Comparison of ENCODE assay signal across 8 cellular contexts in the genomic region with DNA sequence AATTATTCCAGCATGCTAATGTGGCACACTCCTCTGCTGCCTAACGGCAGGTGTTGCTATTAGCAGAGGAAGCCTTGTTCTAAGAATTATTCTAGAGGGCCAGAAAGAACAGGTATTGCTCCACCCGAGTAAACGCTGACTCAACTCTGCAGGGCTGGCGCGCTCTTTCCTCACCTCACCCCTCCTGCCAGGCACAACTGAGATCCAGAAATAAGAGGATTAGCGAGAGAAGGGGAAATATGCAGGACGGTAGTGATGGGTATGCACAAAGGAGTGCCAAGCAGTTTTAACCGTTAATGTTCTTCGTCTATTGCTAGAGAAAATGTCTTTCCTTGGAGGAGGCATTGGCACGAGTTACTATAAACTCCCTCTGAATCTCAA. TPM values are rescaled to one million over a fixed set of nuclear protein-coding genes. Genes with fewer than 3 reads are reported as not detected.
DNase-seq lines count a peak whose midpoint lies in the region; ATAC-seq and TF ChIP-seq lines count a peak whose summit lies in the region.

No MANE protein-coding gene starts in this region.

- peak overlapping the region; percentile 95 for H2AFZ ChIP-seq in mammary epithelial cell (ENCODE audit: low read depth, low read length)

- CTCF ChIA-PET in activated CD4-positive, alpha-beta T cell treated with anti-CD3 and anti-CD28 coated beads for 36 hours (lab: Charles Lee), result no interaction called here
- CTCF ChIA-PET in mammary epithelial cell (lab: Charles Lee; ENCODE audit: low non-redundant PET), result no interaction called here

- in situ Hi-C loops in mammary epithelial cell (cut with MboI; ENCODE audit: low sequenced_read_pairs in 2 of 2), result no loop called here

- 3% methylated on average over 10 of the region's 10 CpGs for WGBS in mammary epithelial cell (ENCODE audit: low coverage, missing lambda C conversion rate)

- H3K36me3 Mint-ChIP-seq in activated CD4-positive, alpha-beta T cell treated with anti-CD3 and anti-CD28 coated beads for 36 hours (ENCODE audit: low read depth), result no peaks in the 10 kb centered on the region

- no peak overlapping the region for H3K27ac ChIP-seq in mammary epithelial cell (ENCODE audit: insufficient read depth, low read depth, low read length)

- H3K4me3 ChIP-seq in mammary epithelial cell (replicated peaks in 1 of 3; ENCODE audit: insufficient read depth in 1 of 3, low read depth in 2 of 3, low read length in 3 of 3) (peak overlapping the region; percentile 50 to 53 (median 53)), mononuclear cell (ENCODE audit: low read length) (peak overlapping the region; percentile 5)

- dilution Hi-C loops in mammary epithelial cell (cut with HindIII; ENCODE audit: low sequenced_read_pairs), result no loop called here

- no peaks in the 10 kb centered on the region for H3K9me3 Mint-ChIP-seq in activated CD4-positive, alpha-beta T cell treated with anti-CD3 and anti-CD28 coated beads for 36 hours (ENCODE audit: low read depth)

- no TSS peak for BruUV-seq in mammary epithelial cell (replicated peaks; lab: Mats Ljungman, UMichigan)

- peaks cover 21% of the 10 kb centered on the region for H3K4me1 Mint-ChIP-seq in activated CD4-positive, alpha-beta T cell treated with anti-CD3 and anti-CD28 coated beads for 36 hours

- H3K4me1 ChIP-seq in mammary epithelial cell (ENCODE audit: insufficient read depth, low read length) (peaks cover 11% of the 10 kb centered on the region), mononuclear cell (ENCODE audit: insufficient read depth, low read length) (peaks cover 14% of the 10 kb centered on the region)

- peak; percentile 52 for ATAC-seq in activated CD4-positive, alpha-beta T cell treated with anti-CD3 and anti-CD28 coated beads for 36 hours
- ATAC-seq in GM18519 (IDR thresholded peaks at IDR 0.05; ENCODE audit: low FRiP score, unreplicated experiment), result no peak

- no peak for TF ChIP-seq CTCF in mammary epithelial cell (conservative IDR thresholded peaks at IDR 0.05 in 1 of 2, IDR thresholded peaks at IDR 0.05 in 1 of 2; ENCODE audit: extremely low read depth in 1 of 2, insufficient read depth in 1 of 2, low read depth in 1 of 2, low read length in 2 of 2)

- no peak overlapping the region for H3K27ac Mint-ChIP-seq in activated CD4-positive, alpha-beta T cell treated with anti-CD3 and anti-CD28 coated beads for 36 hours

- peak overlapping the region; percentile 97 for H3K4me2 ChIP-seq in mammary epithelial cell (ENCODE audit: insufficient read depth, low read depth, low read length)

- H3K4me3 Mint-ChIP-seq in activated CD4-positive, alpha-beta T cell treated with anti-CD3 and anti-CD28 coated beads for 36 hours, result peak overlapping the region; percentile 65

- H3K27me3 ChIP-seq in mammary epithelial cell (ENCODE audit: insufficient read depth, low read length) (peaks cover 7% of the 10 kb centered on the region), mononuclear cell (ENCODE audit: insufficient read depth, low read length) (peaks cover 22% of the 10 kb centered on the region)

- POLR2A ChIA-PET in activated CD4-positive, alpha-beta T cell treated with anti-CD3 and anti-CD28 coated beads for 36 hours (lab: Charles Lee), result no interaction called here

- H3K79me2 ChIP-seq in mammary epithelial cell (ENCODE audit: insufficient read depth, low read length), result no peaks in the 10 kb centered on the region

- H4K20me1 ChIP-seq in mammary epithelial cell (ENCODE audit: insufficient read depth, low read length), result no peaks in the 10 kb centered on the region

- H3K27me3 Mint-ChIP-seq in activated CD4-positive, alpha-beta T cell treated with anti-CD3 and anti-CD28 coated beads for 36 hours, result peaks cover 41% of the 10 kb centered on the region

- no peak overlapping the region for H3K9ac ChIP-seq in mammary epithelial cell (ENCODE audit: insufficient read depth, low read length)

- DNase-seq in activated CD4-positive, alpha-beta T cell treated with anti-CD3 and anti-CD28 coated beads for 36 hours, result peak; percentile 16
- DNase-seq in activated CD4-positive, alpha-beta T cell treated with anti-CD3 and anti-CD28 coated beads, Interleukin-2, amount 50 U/mL, for 1 hour, result no peak
- peak; percentile 52 for DNase-seq in NCI-H2029 (lab: John Stamatoyannopoulos, UW)
- DNase-seq in mammary epithelial cell, result peak; percentile 67
- no peak for DNase-seq in NCI-H187 treated with DMSO at 0.1 percent for 48 hours (lab: John Stamatoyannopoulos, UW)
- DNase-seq in DMS114 treated with DMSO at 0.1 percent for 48 hours (lab: John Stamatoyannopoulos, UW; ENCODE audit: unreplicated experiment), result no peak

- H3K36me3 ChIP-seq in mammary epithelial cell (ENCODE audit: insufficient read depth, low read length), result no peaks in the 10 kb centered on the region

- intact Hi-C loops in activated CD4-positive, alpha-beta T cell treated with anti-CD3 and anti-CD28 coated beads for 36 hours (cut with DNase I, micrococcal nuclease), result no loop called here
- intact Hi-C loops in mammary epithelial cell (cut with micrococcal nuclease), result no loop called here

- H3K9me3 ChIP-seq in mammary epithelial cell (replicated peaks; ENCODE audit: insufficient read depth, low read length) (no peaks in the 10 kb centered on the region), mononuclear cell (ENCODE audit: low read depth, low read length) (no peaks in the 10 kb centered on the region)

RNA-seq across cellular contexts. Expression of a gene that starts 0.4 kb away (rescaled TPM):
- total RNA-seq in activated CD4-positive, alpha-beta T cell treated with anti-CD3 and anti-CD28 coated beads for 36 hours, result under 1 TPM; 0.25 to 0.64 TPM
- not detected for total RNA-seq in mammary epithelial cell
- not detected for polyA plus RNA-seq in mammary epithelial cell
- polyA minus RNA-seq in mammary epithelial cell, result not detected
- 0.21 TPM for total RNA-seq in mononuclear cell

Comparison
In these comparisons a context has a peak if more than half of its experiments do, and no peak if none do; other contexts are left out.
1. DNase-seq: peak in activated CD4-positive, alpha-beta T cell treated with anti-CD3 and anti-CD28 coated beads for 36 hours (single experiment), NCI-H2029 (single experiment) and mammary epithelial cell (single experiment); none in activated CD4-positive, alpha-beta T cell treated with anti-CD3 and anti-CD28 coated beads, Interleukin-2, amount 50 U/mL, for 1 hour (single experiment), NCI-H187 treated with DMSO at 0.1 percent for 48 hours (single experiment) and DMS114 treated with DMSO at 0.1 percent for 48 hours (single experiment).